In genomic region chr19:39004403-39004802, GRCh38 we compare ENCODE assay signal across 1 cellular context.
TF ChIP-seq lines count a peak whose summit lies in the region.

No MANE protein-coding gene starts in this region.

TF ChIP-seq in K562, 482 proteins besides CTCF, POLR2A, EP300 and RAD21 (continued from another document and continues in another):
- TF ChIP-seq ZSCAN32 (CRISPR knock-in tag; IDR thresholded peaks at IDR 0.05) (no peak), KLF6 (CRISPR knock-in tag; IDR thresholded peaks at IDR 0.05; ENCODE audit: borderline replicate concordance) (no peak), ZNF764 (CRISPR knock-in tag; IDR thresholded peaks at IDR 0.05; ENCODE audit: low read depth) (no peak), YY1 (IDR thresholded peaks at IDR 0.05; ENCODE audit: borderline replicate concordance in 1 of 3, control insufficient read depth in 1 of 3, extremely low read depth in 1 of 3, insufficient read depth in 3 of 3, insufficient read length in 1 of 3, insufficient replicate concordance in 2 of 3, low read depth in 1 of 3, low read length in 2 of 3) (no peak), ATF3 (IDR thresholded peaks at IDR 0.05) (no peak), ATF3 (CRISPR knock-in tag; conservative IDR thresholded peaks at IDR 0.05) (no peak), PREB (CRISPR knock-in tag; IDR thresholded peaks at IDR 0.05) (no peak), JUNB (CRISPR knock-in tag; conservative IDR thresholded peaks at IDR 0.05) (no peak), SIRT6 (IDR thresholded peaks at IDR 0.05; ENCODE audit: low read depth, low read length) (no peak), GTF2B (IDR thresholded peaks at IDR 0.05; ENCODE audit: extremely low read depth, insufficient read length) (no peak), RERE (CRISPR knock-in tag; IDR thresholded peaks at IDR 0.05; ENCODE audit: borderline replicate concordance) (no peak), ZNF395 (CRISPR knock-in tag; IDR thresholded peaks at IDR 0.05) (no peak), ATF7 (IDR thresholded peaks at IDR 0.05) (peak; percentile 24; the same call in 1 of the 2 replicates), KLF16 (IDR thresholded peaks at IDR 0.05) (peak; percentile 41; the same call in 1 of the 2 replicates), POLR2AphosphoS5 (IDR thresholded peaks at IDR 0.05; ENCODE audit: control insufficient read depth, insufficient read depth, low read depth, low read length) (no peak), ZNF197 (CRISPR knock-in tag; IDR thresholded peaks at IDR 0.05; ENCODE audit: low read depth) (no peak), ZNF707 (CRISPR knock-in tag; conservative IDR thresholded peaks at IDR 0.05) (no peak), XRCC5 (IDR thresholded peaks at IDR 0.05; ENCODE audit: low read depth, low read length) (no peak), HES1 (IDR thresholded peaks at IDR 0.05; ENCODE audit: low read depth) (peak; percentile 87), NR3C1 (CRISPR knock-in tag; IDR thresholded peaks at IDR 0.05) (no peak), ZNF311 (CRISPR knock-in tag; IDR thresholded peaks at IDR 0.05) (no peak), NR2C2 (CRISPR knock-in tag; IDR thresholded peaks at IDR 0.05) (no peak), NR2C2 (tag; IDR thresholded peaks at IDR 0.05) (peak; percentile 24; the same call in 1 of the 2 replicates), SP2 (IDR thresholded peaks at IDR 0.05; ENCODE audit: extremely low read depth, low read depth, low read length, poor library complexity, severe bottlenecking) (no peak), RNF2 (IDR thresholded peaks at IDR 0.05) (peak; percentile 25; the same call in 1 of the 2 replicates), MEF2A (IDR thresholded peaks at IDR 0.05; ENCODE audit: control insufficient read depth, low read depth, low read length) (no peak), STAT6 (CRISPR knock-in tag; IDR thresholded peaks at IDR 0.05) (no peak), ZNF253 (CRISPR knock-in tag; conservative IDR thresholded peaks at IDR 0.05) (no peak), ZFP36 (IDR thresholded peaks at IDR 0.05; ENCODE audit: low read depth, low read length, partially characterized antibody) (no peak), RFX5 (IDR thresholded peaks at IDR 0.05; ENCODE audit: low read depth, low read length) (no peak), SOX6 (IDR thresholded peaks at IDR 0.05) (peak; percentile 31; the same call in 1 of the 2 replicates), MAFK (IDR thresholded peaks at IDR 0.05; ENCODE audit: low read length) (no peak), ZNF384 (IDR thresholded peaks at IDR 0.05; ENCODE audit: low read depth, low read length) (peak; percentile 93), FOXP1 (CRISPR knock-in tag; IDR thresholded peaks at IDR 0.05) (no peak), COPS2 (conservative IDR thresholded peaks at IDR 0.05) (no peak), BDP1 (IDR thresholded peaks at IDR 0.05; ENCODE audit: insufficient read depth, insufficient read length) (no peak), MEF2D (tag; conservative IDR thresholded peaks at IDR 0.05; ENCODE audit: low read depth) (no peak), MYNN (IDR thresholded peaks at IDR 0.05) (no peak), MYNN (CRISPR knock-in tag; IDR thresholded peaks at IDR 0.05) (no peak), TFAP4 (CRISPR knock-in tag; IDR thresholded peaks at IDR 0.05; ENCODE audit: borderline replicate concordance) (no peak; the same call in 1 of the 2 replicates), ZBTB49 (CRISPR knock-in tag; IDR thresholded peaks at IDR 0.05; ENCODE audit: borderline replicate concordance) (no peak), ZNF212 (CRISPR knock-in tag; IDR thresholded peaks at IDR 0.05) (no peak), ZNF239 (CRISPR knock-in tag; IDR thresholded peaks at IDR 0.05) (no peak), HINFP (tag; conservative IDR thresholded peaks at IDR 0.05; ENCODE audit: low read depth) (no peak), DPF2 (IDR thresholded peaks at IDR 0.05) (no peak)
